In genomic region chr20:19758888-19759331, GRCh38 we compare ENCODE assay signal across 8 cellular contexts. TPM values are rescaled to one million over a fixed set of nuclear protein-coding genes. Genes with fewer than 3 reads are reported as not detected.
DNase-seq lines count a peak whose midpoint lies in the region; ATAC-seq and TF ChIP-seq lines count a peak whose summit lies in the region.

No MANE protein-coding gene starts in this region.

- TF ChIP-seq CTCF in KMS-11 (conservative IDR thresholded peaks at IDR 0.05; ENCODE audit: low read depth, low read length) (no peak), brain microvascular endothelial cell (IDR thresholded peaks at IDR 0.05; ENCODE audit: low read depth, low read length, missing control alignments) (no peak)

- no peaks in the 10 kb centered on the region for H4K20me1 ChIP-seq in KMS-11 (ENCODE audit: insufficient read depth)

- H3K36me3 ChIP-seq in KMS-11 (ENCODE audit: insufficient read depth) (no peaks in the 10 kb centered on the region), brain microvascular endothelial cell (replicated peaks) (no peaks in the 10 kb centered on the region), skeletal muscle tissue (ENCODE audit: control insufficient read depth in 3 of 3, insufficient read depth in 3 of 3, low read length in 3 of 3) (no peaks in the 10 kb centered on the region)

- no peaks in the 10 kb centered on the region for H3K27me3 ChIP-seq in KMS-11 (ENCODE audit: insufficient read depth, low read depth)
- H3K27me3 ChIP-seq in brain microvascular endothelial cell (replicated peaks), result no peaks in the 10 kb centered on the region
- H3K27me3 ChIP-seq in skeletal muscle tissue (ENCODE audit: control insufficient read depth in 3 of 3, insufficient read depth in 3 of 3, low read length in 3 of 3), result no peaks in the 10 kb centered on the region

- in situ Hi-C loops in brain microvascular endothelial cell (cut with HindIII; ENCODE audit: low pct_ligation_motif_present, low sequenced_read_pairs), result no loop called here

- no peaks in the 10 kb centered on the region for H3K79me2 ChIP-seq in KMS-11 (ENCODE audit: insufficient read depth, low read depth)

- peak overlapping the region; percentile 6; the same call in 1 of the 2 replicates for H3K4me2 ChIP-seq in KMS-11

- H3K27ac ChIP-seq in KMS-11 (no peak overlapping the region; the same call in 1 of the 2 replicates), brain microvascular endothelial cell (no peak overlapping the region), skeletal muscle tissue (ENCODE audit: low read depth, low read length) (peak overlapping the region; percentile 96)

- no peak overlapping the region for H3K9ac ChIP-seq in KMS-11
- H3K9ac ChIP-seq in skeletal muscle tissue (ENCODE audit: low read depth in 1 of 3, low read length in 3 of 3), result peak overlapping the region; percentile 91 to 99 (median 96)

- H3K4me3 ChIP-seq in KMS-11 (IDR thresholded peaks at IDR 0.05; ENCODE audit: insufficient read depth, low read depth, low read length) (no peak overlapping the region), brain microvascular endothelial cell (ENCODE audit: low read depth, low read length) (peak overlapping the region; percentile 87), skeletal muscle tissue (ENCODE audit: low read length in 3 of 3) (peak overlapping the region; percentile 80 to 97 (median 96))

- no peaks in the 10 kb centered on the region for H3K9me3 ChIP-seq in skeletal muscle tissue (ENCODE audit: control insufficient read depth in 3 of 3, low read length in 3 of 3)

- DNase-seq in brain microvascular endothelial cell (no peak), iPS-NIHi11 (ENCODE audit: low spot score) (peak; percentile 68), NCI-H2029 (lab: John Stamatoyannopoulos, UW) (no peak), NCI-H510A (lab: John Stamatoyannopoulos, UW) (no peak)

- ATAC-seq in GM21619 (IDR thresholded peaks at IDR 0.05; ENCODE audit: unreplicated experiment), result no peak
- ATAC-seq in HG03521 (IDR thresholded peaks at IDR 0.05; ENCODE audit: unreplicated experiment), result no peak

- peaks cover 36% of the 10 kb centered on the region for H3K4me1 ChIP-seq in KMS-11 (ENCODE audit: low read depth, poor library complexity, severe bottlenecking)
- peaks cover 35 to 36% (median 36%) of the 10 kb centered on the region in 3 donors for H3K4me1 ChIP-seq in skeletal muscle tissue (ENCODE audit: control insufficient read depth in 3 of 3, insufficient read depth in 3 of 3, low read length in 3 of 3)

- H2AFZ ChIP-seq in KMS-11 (ENCODE audit: low read depth), result no peak overlapping the region

RNA-seq across cellular contexts. Expression of gene RIN2, which starts 0.9 kb away (rescaled TPM):
- 27.1 TPM for total RNA-seq in skeletal muscle tissue
